In the genomic region with DNA sequence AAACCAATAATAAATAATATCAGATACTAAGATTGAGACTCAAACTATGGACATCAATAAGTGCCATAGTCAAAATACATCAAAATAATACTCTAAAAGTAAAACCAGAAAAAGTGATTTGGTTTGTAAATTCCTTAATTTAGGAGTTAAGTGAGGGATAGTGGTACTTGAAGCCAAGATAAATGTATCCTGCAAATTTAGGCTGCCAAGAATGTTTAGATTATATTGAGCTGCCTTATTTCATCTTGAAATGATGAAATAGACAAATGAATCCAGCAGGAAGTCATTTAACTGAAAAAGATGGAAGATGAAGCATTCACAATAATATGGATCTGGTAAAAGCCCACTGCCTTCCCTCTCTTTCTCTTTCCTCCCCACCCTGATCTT, we compare ENCODE assay signal across 11 cellular contexts.
DNase-seq lines count a peak whose midpoint lies in the region; ATAC-seq and TF ChIP-seq lines count a peak whose summit lies in the region.
"Had no signal": no experiment of that assay in that cellular context is flagged by ENCODE, and none has a peak within 500 bp of the region (broad histone marks: within the 10 kb centered on the region; RNA-seq: fewer than 3 reads in every experiment).

No MANE protein-coding gene starts in this region.

- H3K9me2 ChIP-seq in SK-N-SH: no peaks in the 10 kb centered on the region

- no peak overlapping the region for H2AFZ ChIP-seq in SK-N-SH (ENCODE audit: low read depth)

- TF ChIP-seq CTCF in SK-N-SH (IDR thresholded peaks at IDR 0.05) (no peak), body of pancreas (IDR thresholded peaks at IDR 0.05) (no peak)

- H3K79me2 ChIP-seq in SK-N-SH (ENCODE audit: insufficient read depth): peaks cover 67% of the 10 kb centered on the region

- peak overlapping the region; percentile 4; the same call in 1 of the 2 replicates for H3K4me2 ChIP-seq in SK-N-SH

- intact Hi-C loops in activated CD4-positive, alpha-beta memory T cell treated with anti-CD3 and anti-CD28 coated beads for 36 hours (cut with micrococcal nuclease): no loop called here
- intact Hi-C loops in body of pancreas (cut with DNase I): no loop called here

- H3K27ac ChIP-seq in SK-N-SH (ENCODE audit: low read depth in 2 of 2, low read length in 1 of 2) (peak overlapping the region; percentile 40 to 69; a peak in 3 of 4 replicates), body of pancreas (peak overlapping the region in 2 of 4 donors; percentile 52 to 56)

- peak overlapping the region; percentile 78 for H3K27ac Mint-ChIP-seq in T-helper 1 cell treated with Interleukin-12 subunit alpha and Interleukin-12 subunit beta and Interleukin-4 antibody, amounts not matched to agents 30 μg/mL and 1 μg/mL, for 36 hours
- peak overlapping the region; percentile 78 for H3K27ac Mint-ChIP-seq in stimulated activated effector memory CD8-positive, alpha-beta T cell treated with anti-CD3 and anti-CD28 coated beads, Interleukin-12 subunit alpha, Interleukin-12 subunit beta, amount 100 ng/mL, for 72 hours
- no peak overlapping the region for H3K27ac Mint-ChIP-seq in activated CD4-positive, alpha-beta memory T cell treated with anti-CD3 and anti-CD28 coated beads for 36 hours

- H3K4me1 ChIP-seq in SK-N-SH (ENCODE audit: control insufficient read depth in 1 of 2, insufficient read depth in 2 of 2, low read depth in 1 of 2, low read length in 1 of 2): peaks cover 18 to 50% of the 10 kb centered on the region in 2 experiments
- peaks cover 57% of the 10 kb centered on the region for H3K4me1 ChIP-seq in body of pancreas

- no peaks in the 10 kb centered on the region for H3K9me3 ChIP-seq in SK-N-SH
- no peaks in the 10 kb centered on the region for H3K9me3 ChIP-seq in body of pancreas
- H3K9me3 ChIP-seq: left lung had no signal

- ATAC-seq in stimulated activated effector memory CD8-positive, alpha-beta T cell treated with anti-CD3 and anti-CD28 coated beads, Interleukin-12 subunit alpha, Interleukin-12 subunit beta, amount 100 ng/mL, for 72 hours: no peak
- no peak for ATAC-seq in body of pancreas
- ATAC-seq: left lung had no signal

- no peak overlapping the region for H3K9ac ChIP-seq in SK-N-SH

- peak overlapping the region; percentile 14 for H3K4me3 Mint-ChIP-seq in T-helper 1 cell treated with Interleukin-12 subunit alpha and Interleukin-12 subunit beta and Interleukin-4 antibody, amounts not matched to agents 30 μg/mL and 1 μg/mL, for 36 hours
- H3K4me3 Mint-ChIP-seq in stimulated activated effector memory CD8-positive, alpha-beta T cell treated with anti-CD3 and anti-CD28 coated beads, Interleukin-12 subunit alpha, Interleukin-12 subunit beta, amount 100 ng/mL, for 72 hours: no peak overlapping the region
- H3K4me3 Mint-ChIP-seq in activated CD4-positive, alpha-beta memory T cell treated with anti-CD3 and anti-CD28 coated beads for 36 hours: no peak overlapping the region

- POLR2A ChIA-PET in SK-N-SH (lab: Yijun Ruan, JAX): interaction anchor here (1.0 kb wide), 1 partner anchor 46 kb away, joined by 3 read pairs; no protein-coding TSS in a partner anchor
- POLR2A ChIA-PET in activated CD4-positive, alpha-beta memory T cell treated with anti-CD3 and anti-CD28 coated beads for 36 hours (lab: Charles Lee): no interaction called here

- H3K36me3 Mint-ChIP-seq in T-helper 1 cell treated with Interleukin-12 subunit alpha and Interleukin-12 subunit beta and Interleukin-4 antibody, amounts not matched to agents 30 μg/mL and 1 μg/mL, for 36 hours (ENCODE audit: low read depth): peaks cover 13% of the 10 kb centered on the region
- peaks cover 5% of the 10 kb centered on the region for H3K36me3 Mint-ChIP-seq in stimulated activated effector memory CD8-positive, alpha-beta T cell treated with anti-CD3 and anti-CD28 coated beads, Interleukin-12 subunit alpha, Interleukin-12 subunit beta, amount 100 ng/mL, for 72 hours
- H3K36me3 Mint-ChIP-seq in activated CD4-positive, alpha-beta memory T cell treated with anti-CD3 and anti-CD28 coated beads for 36 hours: peaks cover 4% of the 10 kb centered on the region

- TF ChIP-seq RAD21 in SK-N-SH (IDR thresholded peaks at IDR 0.05; ENCODE audit: low read length): no peak

- CTCF ChIA-PET in SK-N-SH (lab: Yijun Ruan, JAX): interaction anchor here (0.9 to 1.3 kb wide), 3 partner anchors 35 to 72 kb away, joined by 3 read pairs; no protein-coding TSS in a partner anchor
- CTCF ChIA-PET in activated CD4-positive, alpha-beta memory T cell treated with anti-CD3 and anti-CD28 coated beads for 36 hours (lab: Charles Lee): interaction anchor here (1.0 kb wide), 1 partner anchor 113 kb away, joined by 5 read pairs; no protein-coding TSS in a partner anchor

- no peak for DNase-seq in T-helper 1 cell
- no peak for DNase-seq in SK-N-SH
- DNase-seq in fibroblast of peridontal ligament (ENCODE audit: extremely low read depth): peak; percentile 53
- no peak for DNase-seq in stimulated activated effector memory CD8-positive, alpha-beta T cell treated with anti-CD3 and anti-CD28 coated beads, Interleukin-12 subunit alpha, Interleukin-12 subunit beta, amount 100 ng/mL, for 72 hours (ENCODE audit: low spot score in 2 of 2)
- DNase-seq in activated CD4-positive, alpha-beta memory T cell treated with anti-CD3 and anti-CD28 coated beads for 36 hours: no peak
- DNase-seq in T-helper 9 cell: no peak
- no peak for DNase-seq in body of pancreas
- DNase-seq: left lung; stimulated activated CD4-positive, alpha-beta T cell treated with anti-CD3 and anti-CD28 coated beads, Interleukin-12 subunit alpha, Interleukin-12 subunit beta, amount 100 ng/mL, for 4 hours; substantia nigra had no signal

- H3F3A ChIP-seq in SK-N-SH (replicated peaks; ENCODE audit: insufficient read depth): peaks cover 18% of the 10 kb centered on the region

- no peak for TF ChIP-seq EP300 in SK-N-SH (IDR thresholded peaks at IDR 0.05; ENCODE audit: borderline replicate concordance in 1 of 2, low read depth in 1 of 2, low read length in 1 of 2)

- no peaks in the 10 kb centered on the region for H3K9me3 Mint-ChIP-seq in T-helper 1 cell treated with Interleukin-12 subunit alpha and Interleukin-12 subunit beta and Interleukin-4 antibody, amounts not matched to agents 30 μg/mL and 1 μg/mL, for 36 hours
- H3K9me3 Mint-ChIP-seq in stimulated activated effector memory CD8-positive, alpha-beta T cell treated with anti-CD3 and anti-CD28 coated beads, Interleukin-12 subunit alpha, Interleukin-12 subunit beta, amount 100 ng/mL, for 72 hours: no peaks in the 10 kb centered on the region
- H3K9me3 Mint-ChIP-seq in activated CD4-positive, alpha-beta memory T cell treated with anti-CD3 and anti-CD28 coated beads for 36 hours: no peaks in the 10 kb centered on the region

- H3K27me3 Mint-ChIP-seq in T-helper 1 cell treated with Interleukin-12 subunit alpha and Interleukin-12 subunit beta and Interleukin-4 antibody, amounts not matched to agents 30 μg/mL and 1 μg/mL, for 36 hours (ENCODE audit: low read depth): no peaks in the 10 kb centered on the region
- no peaks in the 10 kb centered on the region for H3K27me3 Mint-ChIP-seq in activated CD4-positive, alpha-beta memory T cell treated with anti-CD3 and anti-CD28 coated beads for 36 hours

- H3K4me1 Mint-ChIP-seq in T-helper 1 cell treated with Interleukin-12 subunit alpha and Interleukin-12 subunit beta and Interleukin-4 antibody, amounts not matched to agents 30 μg/mL and 1 μg/mL, for 36 hours (ENCODE audit: low read depth): peaks cover 46% of the 10 kb centered on the region
- peaks cover 57% of the 10 kb centered on the region for H3K4me1 Mint-ChIP-seq in stimulated activated effector memory CD8-positive, alpha-beta T cell treated with anti-CD3 and anti-CD28 coated beads, Interleukin-12 subunit alpha, Interleukin-12 subunit beta, amount 100 ng/mL, for 72 hours
- peaks cover 45% of the 10 kb centered on the region for H3K4me1 Mint-ChIP-seq in activated CD4-positive, alpha-beta memory T cell treated with anti-CD3 and anti-CD28 coated beads for 36 hours (ENCODE audit: low read depth)

- H3K4me3 ChIP-seq in SK-N-SH (ENCODE audit: low read depth in 2 of 2, low read length in 1 of 2) (no peak overlapping the region), body of pancreas (no peak overlapping the region)
- H3K4me3 ChIP-seq: left lung had no signal

- H3K36me3 ChIP-seq in SK-N-SH (replicated peaks in 1 of 2; ENCODE audit: control insufficient read depth in 1 of 2, insufficient read depth in 2 of 2, low read length in 1 of 2) (peaks cover 4% of the 10 kb centered on the region in 2 experiments), body of pancreas (replicated peaks in 1 of 2; ENCODE audit: insufficient read depth in 1 of 2, low read depth in 2 of 2) (no peaks in the 10 kb centered on the region)
- H3K36me3 ChIP-seq: left lung had no signal

- H4K20me1 ChIP-seq in SK-N-SH (ENCODE audit: insufficient read depth): no peaks in the 10 kb centered on the region

- H3K27me3 ChIP-seq in SK-N-SH (ENCODE audit: insufficient read depth) (no peaks in the 10 kb centered on the region), body of pancreas (no peaks in the 10 kb centered on the region)
- H3K27me3 ChIP-seq: left lung had no signal

- no peak for TF ChIP-seq POLR2A in body of pancreas (IDR thresholded peaks at IDR 0.05)

TF ChIP-seq in SK-N-SH, 30 proteins besides CTCF, POLR2A, EP300 and RAD21 (continues in another document):
- no peak for TF ChIP-seq EZH2phosphoT487 (IDR thresholded peaks at IDR 0.05; ENCODE audit: borderline replicate concordance, low read depth)
- TF ChIP-seq ELF1 (IDR thresholded peaks at IDR 0.05): no peak
- no peak for TF ChIP-seq SIN3A (IDR thresholded peaks at IDR 0.05; ENCODE audit: borderline replicate concordance, low read depth, low read length)
- TF ChIP-seq IRF3 (IDR thresholded peaks at IDR 0.05; ENCODE audit: low read depth, low read length): no peak
- no peak for TF ChIP-seq GABPA (IDR thresholded peaks at IDR 0.05; ENCODE audit: low read depth)
- TF ChIP-seq RCOR1 (IDR thresholded peaks at IDR 0.05; ENCODE audit: low read length): no peak
- TF ChIP-seq, protein P1, sequence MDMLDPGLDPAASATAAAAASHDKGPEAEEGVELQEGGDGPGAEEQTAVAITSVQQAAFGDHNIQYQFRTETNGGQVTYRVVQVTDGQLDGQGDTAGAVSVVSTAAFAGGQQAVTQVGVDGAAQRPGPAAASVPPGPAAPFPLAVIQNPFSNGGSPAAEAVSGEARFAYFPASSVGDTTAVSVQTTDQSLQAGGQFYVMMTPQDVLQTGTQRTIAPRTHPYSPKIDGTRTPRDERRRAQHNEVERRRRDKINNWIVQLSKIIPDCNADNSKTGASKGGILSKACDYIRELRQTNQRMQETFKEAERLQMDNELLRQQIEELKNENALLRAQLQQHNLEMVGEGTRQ (IDR thresholded peaks at IDR 0.05; ENCODE audit: borderline replicate concordance, low read depth, low read length): no peak
